Comparison of ENCODE assay signal across 13 cellular contexts in the genomic region with DNA sequence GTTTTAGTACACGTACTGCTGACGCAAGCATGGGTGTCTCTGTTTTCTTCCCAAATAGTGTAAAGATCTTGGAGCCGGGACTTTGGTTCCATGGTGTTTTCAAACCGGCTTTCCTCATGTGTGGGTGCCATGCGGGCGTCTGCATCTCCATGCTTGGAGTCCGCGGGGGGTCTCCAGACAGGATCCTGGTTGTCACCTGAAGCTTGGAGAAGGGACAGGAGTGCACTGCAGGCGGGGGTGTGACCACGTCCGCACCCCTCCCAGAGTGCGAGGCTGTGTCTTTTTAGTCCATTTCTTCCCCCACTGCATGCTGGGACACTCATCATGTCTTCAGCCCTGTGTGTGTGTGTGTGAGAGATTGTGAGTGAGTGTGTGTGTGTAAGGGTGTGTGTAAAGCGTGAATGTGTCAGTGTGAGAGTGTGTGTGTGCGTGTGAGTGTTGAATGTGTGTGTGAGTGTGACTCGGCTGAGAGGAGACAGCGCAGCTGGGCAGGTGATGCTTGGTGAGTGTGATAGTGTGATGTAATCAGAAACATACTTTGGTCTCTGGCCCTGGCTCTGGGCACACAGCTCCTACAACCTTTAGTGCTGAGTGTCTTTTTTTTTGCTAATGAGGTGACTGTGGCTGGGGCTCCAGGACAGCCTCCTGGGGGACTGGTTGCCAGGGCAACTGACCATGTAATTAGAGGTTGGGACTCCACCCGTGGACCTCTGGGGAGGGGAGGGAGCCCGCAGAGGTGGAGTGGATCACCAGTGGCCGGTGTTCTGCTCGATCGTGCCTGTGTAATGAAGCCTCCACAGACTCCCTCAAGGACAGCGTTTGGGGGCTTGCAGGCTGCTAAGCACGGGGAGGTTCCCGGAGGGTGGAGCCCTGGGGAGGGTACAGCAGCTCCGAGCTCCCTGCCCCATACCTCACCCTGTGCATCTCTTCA. TPM values are rescaled to one million over a fixed set of nuclear protein-coding genes. Genes with fewer than 3 reads are reported as not detected.
A peak's percentile ranks its signal among the peaks of the same experiment; 100 is the strongest.
DNase-seq lines count a peak whose midpoint lies in the region; ATAC-seq and TF ChIP-seq lines count a peak whose summit lies in the region.
"Had no signal": no experiment of that assay in that cellular context is flagged by ENCODE, and none has a peak within 500 bp of the region (broad histone marks: within the 10 kb centered on the region; RNA-seq: fewer than 3 reads in every experiment).

No MANE protein-coding gene starts in this region.

- H2BK120ac ChIP-seq in mesenchymal stem cell (ENCODE audit: low read depth, low read length) = no peak overlapping the region

- H3K4me1 Mint-ChIP-seq in CD4-positive, alpha-beta T cell (ENCODE audit: low read depth) = peaks cover 64% of the 10 kb centered on the region
- H3K4me1 Mint-ChIP-seq in T-helper 17 cell = peaks cover 54% of the 10 kb centered on the region

- no peak overlapping the region for H3K27ac ChIP-seq in CD4-positive, alpha-beta T cell (ENCODE audit: low read depth, low read length)
- H3K27ac ChIP-seq in mesenchymal stem cell (ENCODE audit: low read length, poor library complexity, severe bottlenecking) = no peak overlapping the region
- no peak overlapping the region for H3K27ac ChIP-seq in effector memory CD4-positive, alpha-beta T cell (ENCODE audit: insufficient read depth, low read length, poor library complexity, severe bottlenecking)
- H3K27ac ChIP-seq: SJSA1, testis had no signal

- H3K9me3 ChIP-seq in CD4-positive, alpha-beta T cell (ENCODE audit: control insufficient read depth, low read length) = no peaks in the 10 kb centered on the region
- H3K9me3 ChIP-seq in T-helper 17 cell (ENCODE audit: control insufficient read depth, low read length, poor library complexity, severe bottlenecking) (no peaks in the 10 kb centered on the region), mesenchymal stem cell (ENCODE audit: control insufficient read depth, low read length) (no peaks in the 10 kb centered on the region)
- H3K9me3 ChIP-seq in effector memory CD4-positive, alpha-beta T cell (ENCODE audit: control insufficient read depth, low read length) = no peaks in the 10 kb centered on the region
- H3K9me3 ChIP-seq: SJSA1, testis had no signal

- H2BK5ac ChIP-seq in mesenchymal stem cell (ENCODE audit: low read depth, low read length, poor library complexity, severe bottlenecking) = no peak overlapping the region

- no peaks in the 10 kb centered on the region for H3K27me3 ChIP-seq in CD4-positive, alpha-beta T cell (ENCODE audit: control insufficient read depth, insufficient read depth, low read length)
- H3K27me3 ChIP-seq in mesenchymal stem cell (ENCODE audit: control insufficient read depth in 1 of 2, insufficient read depth in 1 of 2, low read length in 2 of 2) = no peaks in the 10 kb centered on the region
- H3K27me3 ChIP-seq in effector memory CD4-positive, alpha-beta T cell (replicated peaks; ENCODE audit: control insufficient read depth, insufficient read depth, low read length, poor library complexity, severe bottlenecking) = no peaks in the 10 kb centered on the region
- H3K27me3 ChIP-seq: SJSA1, testis had no signal

- H3K18ac ChIP-seq in mesenchymal stem cell (ENCODE audit: low read depth in 1 of 2, low read length in 2 of 2) = peak overlapping the region in 1 of 2 experiments; percentile 50

- no peak overlapping the region for H4K91ac ChIP-seq in mesenchymal stem cell (ENCODE audit: low read length)

- intact Hi-C loops in CD4-positive, alpha-beta T cell (cut with DNase I, micrococcal nuclease) = loop anchor here in 1 of 2 experiments (1.0 to 5.0 kb wide), 2 partner anchors 12 to 53 kb away; partner anchors contain the start of gene AGPAT3

- H3K9ac ChIP-seq in mesenchymal stem cell (ENCODE audit: low read length) = no peak overlapping the region

- peaks cover 15% of the 10 kb centered on the region for H3K36me3 Mint-ChIP-seq in CD4-positive, alpha-beta T cell (ENCODE audit: low read depth)
- peaks cover 3% of the 10 kb centered on the region for H3K36me3 Mint-ChIP-seq in T-helper 17 cell (ENCODE audit: low read depth)

- H3K14ac ChIP-seq in mesenchymal stem cell (ENCODE audit: low read length in 2 of 2) = peak overlapping the region in 1 of 2 experiments; percentile 93

- H3K4me3 ChIP-seq in GM12865 (ENCODE audit: low read depth, low read length) (no peak overlapping the region), mesenchymal stem cell (ENCODE audit: insufficient read depth in 1 of 2, low read depth in 1 of 2, low read length in 2 of 2) (no peak overlapping the region)
- no peak overlapping the region for H3K4me3 ChIP-seq in effector memory CD4-positive, alpha-beta T cell (ENCODE audit: insufficient read depth, low read depth, low read length, poor library complexity, severe bottlenecking)
- H3K4me3 ChIP-seq: SJSA1, testis had no signal

- no peak for ATAC-seq in CD4-positive, alpha-beta T cell (ENCODE audit: poor library complexity)
- ATAC-seq in T-helper 17 cell = no peak
- ATAC-seq: left cardiac atrium had no signal

- no peak overlapping the region for H2AK5ac ChIP-seq in mesenchymal stem cell (ENCODE audit: low read length, severe bottlenecking)

- CTCF ChIA-PET in CD4-positive, alpha-beta T cell (lab: Charles Lee) = interaction anchor here (1.1 to 1.5 kb wide), 2 partner anchors 11 to 32 kb away, joined by 4 to 5 read pairs; no protein-coding TSS in a partner anchor

- no peak overlapping the region for H2BK15ac ChIP-seq in mesenchymal stem cell (ENCODE audit: low read depth, poor library complexity, severe bottlenecking)

- H3K79me1 ChIP-seq in mesenchymal stem cell (replicated peaks; ENCODE audit: low read length, poor library complexity, severe bottlenecking) = peaks cover 60% of the 10 kb centered on the region

- H4K8ac ChIP-seq in mesenchymal stem cell (ENCODE audit: low read length) = no peak overlapping the region

- H2AFZ ChIP-seq in mesenchymal stem cell (ENCODE audit: low read depth, low read length) = peak overlapping the region; percentile 32

- no peak overlapping the region for H3K4ac ChIP-seq in mesenchymal stem cell (ENCODE audit: low read depth in 1 of 2, low read length in 2 of 2)

- no peak overlapping the region for H3K4me3 Mint-ChIP-seq in CD4-positive, alpha-beta T cell
- peak overlapping the region; percentile 45 for H3K4me3 Mint-ChIP-seq in T-helper 17 cell

- H2BK12ac ChIP-seq in mesenchymal stem cell (ENCODE audit: low read length in 2 of 2) = no peak overlapping the region

- TF ChIP-seq CTCF in CD4-positive, alpha-beta T cell (IDR thresholded peaks at IDR 0.05) = no peak
- TF ChIP-seq CTCF in GM12865 (IDR thresholded peaks at IDR 0.05; ENCODE audit: insufficient read depth, low read depth, low read length, missing control alignments) = no peak

- H3K27me3 Mint-ChIP-seq in CD4-positive, alpha-beta T cell = no peaks in the 10 kb centered on the region
- no peaks in the 10 kb centered on the region for H3K27me3 Mint-ChIP-seq in T-helper 17 cell

- peak overlapping the region; percentile 87 for H3K27ac Mint-ChIP-seq in CD4-positive, alpha-beta T cell
- H3K27ac Mint-ChIP-seq in T-helper 17 cell = peak overlapping the region; percentile 90

- no peaks in the 10 kb centered on the region for H3K9me3 Mint-ChIP-seq in CD4-positive, alpha-beta T cell

- POLR2A ChIA-PET in CD4-positive, alpha-beta T cell (lab: Charles Lee) = interaction anchor here (2.0 kb wide), 1 partner anchor 52 kb away, joined by 5 read pairs; no protein-coding TSS in a partner anchor

- peak overlapping the region in 1 of 2 experiments; percentile 67 for H3K23ac ChIP-seq in mesenchymal stem cell (ENCODE audit: low read length in 2 of 2)

- H3K4me1 ChIP-seq in mesenchymal stem cell (ENCODE audit: control insufficient read depth, insufficient read depth, low read depth, low read length) = peaks cover 40% of the 10 kb centered on the region
- peaks cover 40% of the 10 kb centered on the region for H3K4me1 ChIP-seq in effector memory CD4-positive, alpha-beta T cell (ENCODE audit: control insufficient read depth, insufficient read depth, low read length, poor library complexity, severe bottlenecking)
- H3K4me1 ChIP-seq: testis had no signal

- no peak for DNase-seq in CD4-positive, alpha-beta T cell
- DNase-seq in GM12865 (ENCODE audit: low read depth) = peak; percentile 46
- DNase-seq in T-helper 17 cell = no peak
- DNase-seq in mesenchymal stem cell = no peak
- DNase-seq in AG08396 (ENCODE audit: low spot score) = no peak
- no peak for DNase-seq in effector memory CD4-positive, alpha-beta T cell
- no peak for DNase-seq in DMS153 treated with DMSO at 0.1 percent for 48 hours (lab: John Stamatoyannopoulos, UW; ENCODE audit: unreplicated experiment)
- DNase-seq: DMS 273 treated with DMSO at 0.1 percent for 48 hours; left cardiac atrium; NCI-H1105; NK-92 treated with Interleukin-12 subunit alpha and Interleukin-12 subunit beta, amount 100 ng/mL, for 24 hours; testis had no signal

- no peak overlapping the region for H3K4me2 ChIP-seq in mesenchymal stem cell (ENCODE audit: low read length, poor library complexity, severe bottlenecking)

- 83% methylated on average over 25 of the region's 25 CpGs for WGBS in mesenchymal stem cell

- H3K36me3 ChIP-seq in mesenchymal stem cell (ENCODE audit: control insufficient read depth in 1 of 2, insufficient read depth in 2 of 2, low read depth in 1 of 2, low read length in 2 of 2) = peaks cover 0 to 21% of the 10 kb centered on the region in 2 experiments
- peaks cover 4% of the 10 kb centered on the region for H3K36me3 ChIP-seq in effector memory CD4-positive, alpha-beta T cell (ENCODE audit: control insufficient read depth, insufficient read depth, low read length)

RNA-seq across cellular contexts. Expression of gene AGPAT3, which starts 55.1 kb away (rescaled TPM):
- 10 to 100 TPM; 40.8 to 43.4 TPM for total RNA-seq in CD4-positive, alpha-beta T cell
- total RNA-seq in T-helper 17 cell = 10 to 100 TPM; 64.1 to 67.3 TPM
- 38.6 TPM for polyA plus RNA-seq in mesenchymal stem cell (2013, experiment 1 of 2)
- 39.2 TPM for polyA plus RNA-seq in mesenchymal stem cell (2013, experiment 2 of 2)
